ENCODE assay signal across 1 cellular context in genomic region chr3:116139607-116140006, GRCh38.
TF ChIP-seq lines count a peak whose summit lies in the region.

No MANE protein-coding gene starts in this region.

TF ChIP-seq in K562, 482 proteins besides CTCF, POLR2A, EP300 and RAD21 (continued from another document):
- TF ChIP-seq SFPQ (IDR thresholded peaks at IDR 0.05; ENCODE audit: low read depth, low read length) (no peak), TEAD2 (tag; IDR thresholded peaks at IDR 0.05) (no peak)
